1 cellular context compared by ENCODE assay signal in genomic region chr6:125781307-125781868, GRCh38.
TF ChIP-seq lines count a peak whose summit lies in the region.

No MANE protein-coding gene starts in this region.

TF ChIP-seq in K562, 482 proteins besides CTCF, POLR2A, EP300 and RAD21 (continued from another document):
- TF ChIP-seq CUX1 (CRISPR knock-in tag; IDR thresholded peaks at IDR 0.05) (no peak), GABPA (tag; conservative IDR thresholded peaks at IDR 0.05; ENCODE audit: low read depth) (peak; percentile 65), GATA2 (CRISPR knock-in tag; IDR thresholded peaks at IDR 0.05) (no peak), ARID3A (IDR thresholded peaks at IDR 0.05; ENCODE audit: borderline replicate concordance, low read depth, low read length) (peak; percentile 76; the same call in 1 of the 2 replicates), CBX8 (IDR thresholded peaks at IDR 0.05; ENCODE audit: borderline replicate concordance, extremely low read depth, low read depth, low read length, poor library complexity, severe bottlenecking) (no peak), ESRRA (IDR thresholded peaks at IDR 0.05; ENCODE audit: borderline replicate concordance, low read depth) (0 out of 2 replicates have a peak, but pooled peaks have one; percentile 7), PYGO2 (tag; IDR thresholded peaks at IDR 0.05) (no peak), STAG1 (CRISPR knock-in tag; IDR thresholded peaks at IDR 0.05; ENCODE audit: borderline replicate concordance) (no peak), ILF3 (IDR thresholded peaks at IDR 0.05; ENCODE audit: borderline replicate concordance) (no peak), SRSF7 (optimal IDR thresholded peaks at IDR 0.05; ENCODE audit: low read depth, low read length) (no peak), HNRNPLL (IDR thresholded peaks at IDR 0.05; ENCODE audit: low read depth, low read length, poor library complexity, severe bottlenecking) (no peak), DPF2 (IDR thresholded peaks at IDR 0.05) (peak; percentile 2; the same call in 1 of the 2 replicates)
- TF ChIP-seq, protein P1, sequence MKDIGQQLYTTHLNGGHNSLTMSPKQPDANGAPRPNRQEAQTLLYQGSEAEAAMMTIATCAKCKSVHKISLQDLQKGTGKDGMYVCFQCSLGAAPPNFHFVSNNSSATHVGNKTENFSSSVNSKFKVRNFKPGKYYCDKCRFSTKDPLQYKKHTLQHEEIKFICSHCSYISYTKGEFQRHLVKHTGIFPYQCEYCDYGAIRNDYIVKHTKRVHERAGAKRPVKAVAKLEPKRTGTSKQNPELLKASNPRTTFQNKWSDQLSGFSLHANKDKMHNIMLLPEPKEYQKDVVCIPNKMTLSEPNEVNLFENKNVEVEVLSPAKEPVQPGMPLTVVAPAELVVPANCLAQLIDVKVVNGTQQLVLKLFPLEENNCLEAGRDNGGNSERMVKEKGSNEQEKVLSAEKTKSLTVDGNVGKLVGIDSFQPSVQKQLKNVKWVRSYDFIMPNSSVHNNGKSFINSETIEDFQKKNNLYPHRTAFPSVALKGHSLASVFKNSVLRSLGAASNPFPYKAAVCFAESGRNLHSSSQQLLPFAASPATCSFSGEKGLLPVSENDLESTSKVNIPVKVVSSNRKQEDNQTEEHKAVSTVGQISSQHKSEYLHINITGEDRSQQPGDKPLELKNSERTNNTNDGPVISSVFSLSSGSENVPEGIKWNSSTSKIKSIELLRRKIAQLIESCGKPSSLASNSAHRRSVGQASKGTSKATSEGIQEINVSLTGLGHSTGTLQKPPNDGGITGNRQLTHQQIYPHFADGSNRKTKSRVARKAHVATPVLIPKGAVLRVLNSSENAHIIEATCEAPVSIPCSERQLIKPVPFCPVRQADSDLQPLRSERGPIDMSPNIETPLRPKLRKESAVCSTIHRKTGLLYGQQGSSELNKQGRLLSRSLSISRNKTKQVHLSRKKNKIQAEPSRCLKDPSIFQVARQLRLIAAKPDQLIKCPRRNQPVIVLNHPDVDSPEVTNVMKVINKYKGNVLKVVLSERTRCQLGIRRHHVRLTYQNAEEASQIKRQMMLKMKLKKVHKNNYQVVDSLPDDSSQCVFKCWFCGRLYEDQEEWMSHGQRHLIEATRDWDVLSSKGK (CRISPR knock-in tag; IDR thresholded peaks at IDR 0.05), result no peak
- TF ChIP-seq, protein P2, sequence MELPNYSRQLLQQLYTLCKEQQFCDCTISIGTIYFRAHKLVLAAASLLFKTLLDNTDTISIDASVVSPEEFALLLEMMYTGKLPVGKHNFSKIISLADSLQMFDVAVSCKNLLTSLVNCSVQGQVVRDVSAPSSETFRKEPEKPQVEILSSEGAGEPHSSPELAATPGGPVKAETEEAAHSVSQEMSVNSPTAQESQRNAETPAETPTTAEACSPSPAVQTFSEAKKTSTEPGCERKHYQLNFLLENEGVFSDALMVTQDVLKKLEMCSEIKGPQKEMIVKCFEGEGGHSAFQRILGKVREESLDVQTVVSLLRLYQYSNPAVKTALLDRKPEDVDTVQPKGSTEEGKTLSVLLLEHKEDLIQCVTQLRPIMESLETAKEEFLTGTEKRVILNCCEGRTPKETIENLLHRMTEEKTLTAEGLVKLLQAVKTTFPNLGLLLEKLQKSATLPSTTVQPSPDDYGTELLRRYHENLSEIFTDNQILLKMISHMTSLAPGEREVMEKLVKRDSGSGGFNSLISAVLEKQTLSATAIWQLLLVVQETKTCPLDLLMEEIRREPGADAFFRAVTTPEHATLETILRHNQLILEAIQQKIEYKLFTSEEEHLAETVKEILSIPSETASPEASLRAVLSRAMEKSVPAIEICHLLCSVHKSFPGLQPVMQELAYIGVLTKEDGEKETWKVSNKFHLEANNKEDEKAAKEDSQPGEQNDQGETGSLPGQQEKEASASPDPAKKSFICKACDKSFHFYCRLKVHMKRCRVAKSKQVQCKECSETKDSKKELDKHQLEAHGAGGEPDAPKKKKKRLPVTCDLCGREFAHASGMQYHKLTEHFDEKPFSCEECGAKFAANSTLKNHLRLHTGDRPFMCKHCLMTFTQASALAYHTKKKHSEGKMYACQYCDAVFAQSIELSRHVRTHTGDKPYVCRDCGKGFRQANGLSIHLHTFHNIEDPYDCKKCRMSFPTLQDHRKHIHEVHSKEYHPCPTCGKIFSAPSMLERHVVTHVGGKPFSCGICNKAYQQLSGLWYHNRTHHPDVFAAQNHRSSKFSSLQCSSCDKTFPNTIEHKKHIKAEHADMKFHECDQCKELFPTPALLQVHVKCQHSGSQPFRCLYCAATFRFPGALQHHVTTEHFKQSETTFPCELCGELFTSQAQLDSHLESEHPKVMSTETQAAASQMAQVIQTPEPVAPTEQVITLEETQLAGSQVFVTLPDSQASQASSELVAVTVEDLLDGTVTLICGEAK (IDR thresholded peaks at IDR 0.05), result no peak
- TF ChIP-seq, protein P2 (CRISPR knock-in tag; IDR thresholded peaks at IDR 0.05), result no peak
